Comparison of ENCODE assay signal across 8 cellular contexts in the genomic region with DNA sequence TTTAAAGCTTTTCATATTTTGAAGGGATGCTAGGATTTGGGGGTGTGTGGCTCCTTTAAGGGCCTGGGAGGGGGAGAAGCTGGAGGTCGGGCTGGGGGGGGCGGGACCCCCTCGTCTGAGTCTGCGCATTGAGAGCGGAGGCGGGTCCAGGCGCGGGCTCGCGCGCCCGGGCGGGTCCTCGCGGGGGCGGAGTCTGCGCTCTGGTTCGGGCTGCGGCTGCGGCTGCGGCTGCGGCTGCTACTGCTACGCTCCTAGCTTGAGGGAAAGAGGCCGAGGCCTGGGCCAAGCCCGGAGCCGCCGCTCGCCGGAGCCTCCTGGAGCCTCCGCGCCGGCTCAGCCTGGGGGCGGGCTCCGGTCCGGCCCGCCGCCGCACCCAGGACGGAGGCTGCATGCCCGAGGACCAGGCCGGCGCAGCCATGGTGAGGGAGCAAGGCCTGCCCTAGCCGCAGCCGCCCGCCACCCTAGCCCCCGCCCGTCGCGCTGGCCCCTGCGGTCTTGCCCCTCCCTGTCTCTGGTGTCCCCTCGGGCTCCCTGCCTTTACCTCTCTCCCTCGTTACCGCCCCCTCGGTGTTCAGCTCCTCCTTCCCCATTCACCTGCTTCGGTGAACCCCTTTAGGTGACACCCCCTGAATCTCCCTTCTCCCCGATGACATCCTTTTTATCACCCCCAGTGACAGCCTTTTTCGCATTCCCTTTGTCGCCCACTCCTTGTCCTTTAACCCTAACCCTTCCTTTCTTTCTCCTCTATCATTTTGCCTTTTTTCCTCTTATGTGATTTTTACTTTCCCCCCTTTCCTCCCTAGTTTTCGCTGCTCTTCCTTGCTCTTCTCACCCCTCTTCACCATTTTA. TPM values are rescaled to one million over a fixed set of nuclear protein-coding genes. Genes with fewer than 3 reads are reported as not detected.
DNase-seq lines count a peak whose midpoint lies in the region; ATAC-seq and TF ChIP-seq lines count a peak whose summit lies in the region.

ZYG11B (plus strand) TSS at position 189 of the 849 bp plus-strand sequence; CDS start at position 390, 201 bp downstream.

- H3K9me3 Mint-ChIP-seq in H9 (no peaks in the 10 kb centered on the region), nephron progenitor cell (no peaks in the 10 kb centered on the region)
- H3K9me3 Mint-ChIP-seq in stimulated activated naive CD8-positive, alpha-beta T cell treated with anti-CD3 and anti-CD28 coated beads, Interleukin-15, amount 100 ng/mL, for 72 hours: no peaks in the 10 kb centered on the region

- peak within 1 kb of the TSS; percentile 80 for H3K4me3 ChIP-seq in MG63
- H3K4me3 ChIP-seq in fibroblast of the aortic adventitia (ENCODE audit: low read depth, low read length): peak within 1 kb of the TSS; percentile 87

- TF ChIP-seq CTCF in H9 (conservative IDR thresholded peaks at IDR 0.05) (no peak), fibroblast of the aortic adventitia (IDR thresholded peaks at IDR 0.05; ENCODE audit: insufficient read depth, low read length) (no peak), nephron progenitor cell (IDR thresholded peaks at IDR 0.05) (no peak)

- H3T11ph ChIP-seq in H9 (ENCODE audit: low read length): no peak within 1 kb of the TSS

- H2BK20ac ChIP-seq in H9 (ENCODE audit: low read depth, low read length, poor library complexity, severe bottlenecking): no peak within 1 kb of the TSS

- no peak within 1 kb of the TSS for H3K4ac ChIP-seq in H9 (ENCODE audit: low read depth, low read length)

- no peak within 1 kb of the TSS for H4K8ac ChIP-seq in H9 (replicated peaks; ENCODE audit: insufficient read length, low read depth, low read length)

- no peak within 1 kb of the TSS for H2BK15ac ChIP-seq in H9 (ENCODE audit: low read depth, low read length)

- H3K27me3 ChIP-seq in H9 (ENCODE audit: insufficient read depth, low read length): no peaks in the 10 kb centered on the region
- H3K27me3 ChIP-seq in MG63: no peaks in the 10 kb centered on the region

- H2BK12ac ChIP-seq in H9 (ENCODE audit: insufficient read length, low read depth, low read length): no peak within 1 kb of the TSS

- H3K27ac ChIP-seq in H9 (ENCODE audit: insufficient read length, low read depth, low read length): no peak within 1 kb of the TSS

- no peak within 1 kb of the TSS for H3K23ac ChIP-seq in H9 (ENCODE audit: insufficient read length, low read depth, low read length)

- H4K91ac ChIP-seq in H9 (ENCODE audit: insufficient read length, low read depth, low read length): no peak within 1 kb of the TSS

- H2BK5ac ChIP-seq in H9 (ENCODE audit: insufficient read length, low read length): no peak within 1 kb of the TSS

- no peak within 1 kb of the TSS for H2AK5ac ChIP-seq in H9 (ENCODE audit: insufficient read length, low read length)

- peak; percentile 97 for ATAC-seq in stimulated activated naive CD8-positive, alpha-beta T cell treated with anti-CD3 and anti-CD28 coated beads, Interleukin-15, amount 100 ng/mL, for 72 hours

- peak within 1 kb of the TSS; percentile 74 for H3K9ac ChIP-seq in H9 (ENCODE audit: extremely low read depth, insufficient read length, low read length)

- H3K79me1 ChIP-seq in H9 (ENCODE audit: insufficient read depth, low read depth, low read length, poor library complexity, severe bottlenecking): peaks cover 10% of the 10 kb centered on the region

- H3K4me3 Mint-ChIP-seq in H9 (peak within 1 kb of the TSS; percentile 87 to 94), nephron progenitor cell (peak within 1 kb of the TSS; percentile 98)
- H3K4me3 Mint-ChIP-seq in stimulated activated naive CD8-positive, alpha-beta T cell treated with anti-CD3 and anti-CD28 coated beads, Interleukin-15, amount 100 ng/mL, for 72 hours: peak within 1 kb of the TSS; percentile 94 to 96

- WGBS in H9 (ENCODE audit: extremely low coverage, insufficient read length, low lambda C conversion rate): no CpG with 5 or more reads among the region's 59 CpGs

- no peaks in the 10 kb centered on the region for H3K4me1 ChIP-seq in H9 (ENCODE audit: insufficient read depth, low read length)

- peaks cover 9% of the 10 kb centered on the region for H3K23me2 ChIP-seq in H9 (ENCODE audit: insufficient read length, low read depth, low read length, poor library complexity, severe bottlenecking)

- H3K36me3 Mint-ChIP-seq in H9 (ENCODE audit: insufficient read depth in 1 of 3, low read depth in 3 of 3) (peaks cover 0 to 5% (median 0%) of the 10 kb centered on the region in 3 experiments; a peak in 2 of 7 replicates), nephron progenitor cell (ENCODE audit: low read depth) (peaks cover 15% of the 10 kb centered on the region)

- peak within 1 kb of the TSS; percentile 93 for H3K4me2 ChIP-seq in H9 (ENCODE audit: insufficient read depth, insufficient read length, low read length)

- no peak within 1 kb of the TSS for H3K56ac ChIP-seq in H9 (ENCODE audit: insufficient read length, low read depth, low read length)

- H2BK120ac ChIP-seq in H9 (ENCODE audit: low read depth, low read length, poor library complexity, severe bottlenecking): no peak within 1 kb of the TSS

- H4K20me1 ChIP-seq in H9 (ENCODE audit: control insufficient read depth, insufficient read depth, insufficient read length): no peaks in the 10 kb centered on the region

- H3K27ac Mint-ChIP-seq in H9 (peak within 1 kb of the TSS; percentile 3 to 89 (median 65); a peak in 3 of 7 replicates), nephron progenitor cell (peak within 1 kb of the TSS; percentile 87)
- peak within 1 kb of the TSS; percentile 94 to 96 for H3K27ac Mint-ChIP-seq in stimulated activated naive CD8-positive, alpha-beta T cell treated with anti-CD3 and anti-CD28 coated beads, Interleukin-15, amount 100 ng/mL, for 72 hours

- H3K9me3 ChIP-seq in H9 (ENCODE audit: control insufficient read depth, low read depth, low read length) (no peaks in the 10 kb centered on the region), MG63 (no peaks in the 10 kb centered on the region)

- peak within 1 kb of the TSS; percentile 77; the same call in 1 of the 2 replicates for H3K14ac ChIP-seq in H9 (ENCODE audit: insufficient read depth, low read length)

- peaks cover 9 to 29% of the 10 kb centered on the region in 2 experiments for H3K4me1 Mint-ChIP-seq in H9
- H3K4me1 Mint-ChIP-seq in nephron progenitor cell: peaks cover 61% of the 10 kb centered on the region
- H3K4me1 Mint-ChIP-seq in stimulated activated naive CD8-positive, alpha-beta T cell treated with anti-CD3 and anti-CD28 coated beads, Interleukin-15, amount 100 ng/mL, for 72 hours: peaks cover 43% of the 10 kb centered on the region

- H2AFZ ChIP-seq in H9 (ENCODE audit: low read length): peak within 1 kb of the TSS; percentile 86

- DNase-seq in ELF-1 (ENCODE audit: low read depth, low spot score): peak; percentile 86
- DNase-seq in H9: peak; percentile 91
- DNase-seq in MG63: peak; percentile 87
- peak; percentile 71 to 74 for DNase-seq in SHP77 (lab: John Stamatoyannopoulos, UW)
- DNase-seq in activated effector memory CD4-positive, alpha-beta T cell treated with Interleukin-2 at 50 U/mL for 16 hours: peak; percentile 93
- peak; percentile 83 for DNase-seq in fibroblast of the aortic adventitia (ENCODE audit: low read depth)
- DNase-seq in nephron progenitor cell: peak; percentile 95
- DNase-seq in stimulated activated naive CD8-positive, alpha-beta T cell treated with anti-CD3 and anti-CD28 coated beads, Interleukin-15, amount 100 ng/mL, for 72 hours: peak; percentile 91

- H3K36me3 ChIP-seq in MG63: no peaks in the 10 kb centered on the region

- peaks cover 3% of the 10 kb centered on the region; the same call in 1 of the 2 replicates for H3K79me2 ChIP-seq in H9 (ENCODE audit: insufficient read depth, low read length)

- H3K18ac ChIP-seq in H9 (ENCODE audit: insufficient read length, low read depth, low read length): no peak within 1 kb of the TSS

- no peak within 1 kb of the TSS for H4K5ac ChIP-seq in H9 (ENCODE audit: insufficient read length, low read depth, low read length)

- H3K27me3 Mint-ChIP-seq in H9 (ENCODE audit: low read depth) (no peaks in the 10 kb centered on the region), nephron progenitor cell (ENCODE audit: low read depth, poor library complexity) (peaks cover 2% of the 10 kb centered on the region)
- no peaks in the 10 kb centered on the region for H3K27me3 Mint-ChIP-seq in stimulated activated naive CD8-positive, alpha-beta T cell treated with anti-CD3 and anti-CD28 coated beads, Interleukin-15, amount 100 ng/mL, for 72 hours

RNA-seq across cellular contexts. Expression of gene ZYG11B, which starts in this region (rescaled TPM):
- 20.6 and 21.2 TPM in 2 replicates for total RNA-seq in H9 (2021)
- 9.9 and 15.8 TPM in 2 replicates for total RNA-seq in MG63 (2014; rRNA removed; shearing (Covaris generic); ENCODE audit: low replicate concordance)
- total RNA-seq in fibroblast of the aortic adventitia (ENCODE audit: low replicate concordance): 36.7 and 59.7 TPM in 2 replicates
